Comparison of ENCODE assay signal across 8 cellular contexts in genomic region chr17:2222901-2223616, GRCh38.
DNase-seq lines count a peak whose midpoint lies in the region; ATAC-seq, FAIRE-seq and TF ChIP-seq lines count a peak whose summit lies in the region.

No MANE protein-coding gene starts in this region.

- H3K4me3 ChIP-seq in muscle layer of duodenum (ENCODE audit: low read depth in 1 of 2, low read length in 2 of 2) (no peak overlapping the region), thymus (ENCODE audit: low read length) (no peak overlapping the region), PC-9 (no peak overlapping the region)

- peak overlapping the region in 2 of 3 donors; percentile 2 to 59 for H3K4me3 Mint-ChIP-seq in T-cell
- H3K4me3 Mint-ChIP-seq in central memory CD8-positive, alpha-beta T cell: peak overlapping the region; percentile 62

- H4K20me1 ChIP-seq in PC-9 (ENCODE audit: insufficient read depth): no peaks in the 10 kb centered on the region

- peak overlapping the region; percentile 71 to 73 for H3K27ac Mint-ChIP-seq in T-cell
- H3K27ac Mint-ChIP-seq in central memory CD8-positive, alpha-beta T cell (ENCODE audit: low read depth): peak overlapping the region; percentile 85

- H3K4me1 ChIP-seq in muscle layer of duodenum (ENCODE audit: control insufficient read depth in 1 of 2, insufficient read depth in 2 of 2, low read length in 2 of 2) (peaks cover 3 to 9% of the 10 kb centered on the region in 2 donors), thymus (ENCODE audit: control insufficient read depth, insufficient read depth, low read length) (no peaks in the 10 kb centered on the region), PC-9 (replicated peaks; ENCODE audit: insufficient read depth) (peaks cover 15% of the 10 kb centered on the region)

- intact Hi-C loops in PC-9 (cut with micrococcal nuclease; ENCODE audit: unreplicated experiment): no loop called here

- no peaks in the 10 kb centered on the region for H3K27me3 Mint-ChIP-seq in T-cell
- H3K27me3 Mint-ChIP-seq in central memory CD8-positive, alpha-beta T cell: no peaks in the 10 kb centered on the region

- peaks cover 27 to 39% (median 30%) of the 10 kb centered on the region in 3 donors for H3K4me1 Mint-ChIP-seq in T-cell
- H3K4me1 Mint-ChIP-seq in central memory CD8-positive, alpha-beta T cell: peaks cover 43% of the 10 kb centered on the region

- POLR2A ChIA-PET in T-cell (lab: Charles Lee): interaction anchor here in 1 of 2 donors (1.0 kb wide), 1 partner anchor 9 kb away, joined by 3 read pairs; no protein-coding TSS in a partner anchor
- POLR2A ChIA-PET in PC-9 (lab: Charles Lee; ENCODE audit: unreplicated experiment): no interaction called here

- H3K79me2 ChIP-seq in PC-9 (ENCODE audit: low read depth): no peaks in the 10 kb centered on the region

- no peak for DNase-seq in GM12891 (ENCODE audit: insufficient read length, low spot score)
- peak in 33 of 34 experiments; percentile 29 to 75 (median 58) for DNase-seq in T-cell
- DNase-seq in central memory CD8-positive, alpha-beta T cell (ENCODE audit: low spot score in 2 of 2): peak; percentile 43 to 82
- DNase-seq in MV-4-11 (lab: John Stamatoyannopoulos, UW): no peak
- DNase-seq in PC-9: no peak

- TF ChIP-seq POLR2A in GM12891 (IDR thresholded peaks at IDR 0.05; ENCODE audit: low read depth, low read length): no peak

- no peaks in the 10 kb centered on the region for H3K9me3 Mint-ChIP-seq in T-cell
- no peaks in the 10 kb centered on the region for H3K9me3 Mint-ChIP-seq in central memory CD8-positive, alpha-beta T cell

- H2AFZ ChIP-seq in PC-9: no peak overlapping the region

- peaks cover 9% of the 10 kb centered on the region; the same call in 1 of the 2 replicates for H3F3A ChIP-seq in PC-9 (ENCODE audit: insufficient read depth, low read depth)

- no peak overlapping the region for H3K4me2 ChIP-seq in PC-9

- no peaks in the 10 kb centered on the region for H3K36me3 ChIP-seq in muscle layer of duodenum (ENCODE audit: control insufficient read depth in 1 of 2, insufficient read depth in 2 of 2, low read length in 2 of 2)
- H3K36me3 ChIP-seq in thymus (ENCODE audit: control insufficient read depth, insufficient read depth): no peaks in the 10 kb centered on the region
- H3K36me3 ChIP-seq in PC-9 (ENCODE audit: low read depth): no peaks in the 10 kb centered on the region

- H3K9me2 ChIP-seq in PC-9 (ENCODE audit: insufficient read depth): no peaks in the 10 kb centered on the region

- H3K36me3 Mint-ChIP-seq in T-cell: peaks cover 23% of the 10 kb centered on the region
- H3K36me3 Mint-ChIP-seq in central memory CD8-positive, alpha-beta T cell (ENCODE audit: insufficient read depth): peaks cover 13% of the 10 kb centered on the region

- WGBS in thymus: 93% methylated on average over 10 of the region's 10 CpGs

- CTCF ChIA-PET in T-cell (lab: Charles Lee) (interaction anchor here in 1 of 2 donors (0.6 to 1.3 kb wide), 7 partner anchors 8 to 168 kb away, joined by 3 to 7 read pairs (median 3); partner anchors contain the start of genes HIC1 and TSR1), PC-9 (lab: Charles Lee) (interaction anchor here (0.8 to 1.3 kb wide), 2 partner anchors 21 to 168 kb away, joined by 3 to 7 read pairs; no protein-coding TSS in a partner anchor)

- H3K27ac ChIP-seq in muscle layer of duodenum (ENCODE audit: low read length) (peak overlapping the region; percentile 17), thymus (ENCODE audit: low read depth) (peak overlapping the region; percentile 66), PC-9 (no peak overlapping the region)

- ATAC-seq in T-cell (replicated peaks in 1 of 4): peak; percentile 40 to 92 (median 70)
- ATAC-seq in central memory CD8-positive, alpha-beta T cell (replicated peaks; ENCODE audit: extremely low read depth, poor library complexity, severe bottlenecking): peak; percentile 97
- ATAC-seq in GM21360 (IDR thresholded peaks at IDR 0.05; ENCODE audit: unreplicated experiment): no peak

- H3K27me3 ChIP-seq in muscle layer of duodenum (ENCODE audit: low read depth, low read length): no peaks in the 10 kb centered on the region
- H3K27me3 ChIP-seq in thymus (ENCODE audit: control insufficient read depth, insufficient read depth): no peaks in the 10 kb centered on the region
- no peaks in the 10 kb centered on the region for H3K27me3 ChIP-seq in PC-9 (ENCODE audit: insufficient read depth, low read depth)

- TF ChIP-seq CTCF in PC-9 (conservative IDR thresholded peaks at IDR 0.05): no peak

- H3K9me3 ChIP-seq in muscle layer of duodenum (ENCODE audit: control insufficient read depth in 1 of 2, low read length in 2 of 2) (no peaks in the 10 kb centered on the region), thymus (ENCODE audit: control insufficient read depth) (no peaks in the 10 kb centered on the region), PC-9 (ENCODE audit: insufficient read depth, low read depth) (no peaks in the 10 kb centered on the region)

- FAIRE-seq in GM12891 (lab: Jason Lieb, UNC): peak; percentile 64

- BruUV-seq in PC-9 (replicated peaks; lab: Mats Ljungman, UMichigan): no TSS peak

TF ChIP-seq in GM12891, 5 proteins besides CTCF, POLR2A, EP300 and RAD21:
- TF ChIP-seq POU2F2 (IDR thresholded peaks at IDR 0.05; ENCODE audit: low read depth, low read length): no peak
- no peak for TF ChIP-seq TAF1 (IDR thresholded peaks at IDR 0.05; ENCODE audit: low read depth, low read length)
- TF ChIP-seq PAX5 (IDR thresholded peaks at IDR 0.05; ENCODE audit: insufficient read depth, low read length, severe bottlenecking): no peak
- no peak for TF ChIP-seq POLR2AphosphoS5 (IDR thresholded peaks at IDR 0.05; ENCODE audit: low read depth, low read length)
- no peak for TF ChIP-seq SPI1 (IDR thresholded peaks at IDR 0.05; ENCODE audit: low read depth, low read length)

Comparison
In these comparisons a context has a peak if more than half of its experiments do, and no peak if none do; other contexts are left out.
1. DNase-seq: peak in T-cell (33 of 34) and central memory CD8-positive, alpha-beta T cell (2 of 2); none in GM12891 (single experiment), MV-4-11 (single experiment) and PC-9 (0 of 2).